ENCODE assay signal across 20 cellular contexts in genomic region chr15:89817701-89818280, GRCh38. TPM values are rescaled to one million over a fixed set of nuclear protein-coding genes. Genes with fewer than 3 reads are reported as not detected.
"Had no signal": no experiment of that assay in that cellular context is flagged by ENCODE, and none has a peak within 500 bp of the region (broad histone marks: within the 10 kb centered on the region; RNA-seq: fewer than 3 reads in every experiment).

No MANE protein-coding gene starts in this region.

- H3K4me1 ChIP-seq: parathyroid adenoma had no signal

- H3K4me1 Mint-ChIP-seq: activated T-helper 17 cell treated with anti-CD3 and anti-CD28 coated beads, Interleukin-2, amount 50 U/mL, for 72 hours had no signal

- ATAC-seq: activated CD8-positive, alpha-beta T cell treated with anti-CD3 and anti-CD28 coated beads for 36 hours; activated T-helper 17 cell treated with anti-CD3 and anti-CD28 coated beads, Interleukin-2, amount 50 U/mL, for 72 hours; left cardiac atrium; natural killer cell; upper lobe of right lung had no signal

- H3K9ac ChIP-seq: parathyroid adenoma had no signal

- H3K4me3 ChIP-seq: lung, sigmoid colon, upper lobe of right lung had no signal

- DNase-seq: activated CD4-positive, alpha-beta T cell treated with anti-CD3 and anti-CD28 coated beads, Interleukin-2, amount 10 ng/mL, durations not matched to agents 24 days and 14 days; activated CD4-positive, CD25-positive, alpha-beta regulatory T cell; activated CD8-positive, alpha-beta T cell treated with anti-CD3 and anti-CD28 coated beads for 36 hours; activated naive CD4-positive, alpha-beta T cell; activated naive CD8-positive, alpha-beta T cell treated with anti-CD3 and anti-CD28 coated beads for 36 hours; activated T-cell treated with anti-CD3 and anti-CD28 coated beads, Interleukin-2, amount 50 U/mL, for 1 hour; amniotic stem cell; caudate nucleus; erythroblast; left cardiac atrium; natural killer cell; sigmoid colon; stimulated activated CD8-positive, alpha-beta memory T cell treated with anti-CD3 and anti-CD28 coated beads, Interleukin-4, amount 100 ng/mL, for 48 hours; stimulated activated naive CD4-positive, alpha-beta T cell; upper lobe of right lung had no signal

- H3K27ac ChIP-seq: parathyroid adenoma, sigmoid colon, upper lobe of right lung had no signal

- H3K36me3 ChIP-seq: sigmoid colon, upper lobe of right lung had no signal

- H3K9me3 Mint-ChIP-seq: natural killer cell had no signal

- H3K4me3 Mint-ChIP-seq: activated CD4-positive, alpha-beta T cell treated with anti-CD3 and anti-CD28 coated beads, Interleukin-2, amount 10 ng/mL, durations not matched to agents 24 days and 14 days; activated CD8-positive, alpha-beta T cell treated with anti-CD3 and anti-CD28 coated beads for 36 hours; activated naive CD8-positive, alpha-beta T cell treated with anti-CD3 and anti-CD28 coated beads for 36 hours; activated T-helper 17 cell treated with anti-CD3 and anti-CD28 coated beads, Interleukin-2, amount 50 U/mL, for 72 hours; natural killer cell had no signal

- FAIRE-seq: colon had no signal

- H3K79me2 ChIP-seq: parathyroid adenoma had no signal

- H2AFZ ChIP-seq: parathyroid adenoma had no signal

- H3K9me3 ChIP-seq: upper lobe of right lung had no signal

- H3K27ac Mint-ChIP-seq: activated CD4-positive, alpha-beta T cell treated with anti-CD3 and anti-CD28 coated beads, Interleukin-2, amount 10 ng/mL, durations not matched to agents 24 days and 14 days; activated CD8-positive, alpha-beta T cell treated with anti-CD3 and anti-CD28 coated beads for 36 hours; activated naive CD8-positive, alpha-beta T cell treated with anti-CD3 and anti-CD28 coated beads for 36 hours; activated T-helper 17 cell treated with anti-CD3 and anti-CD28 coated beads, Interleukin-2, amount 50 U/mL, for 72 hours; natural killer cell had no signal

RNA-seq across cellular contexts. Expression of gene ANPEP, which starts 3.1 kb away (rescaled TPM):
- total RNA-seq: activated CD8-positive, alpha-beta T cell treated with anti-CD3 and anti-CD28 coated beads for 36 hours had no signal

RNA-seq across cellular contexts. Expression of gene MESP2, which starts 41.7 kb away (rescaled TPM):
- total RNA-seq: activated CD4-positive, alpha-beta T cell treated with anti-CD3 and anti-CD28 coated beads, Interleukin-2, amount 10 ng/mL, durations not matched to agents 24 days and 14 days; activated CD8-positive, alpha-beta T cell treated with anti-CD3 and anti-CD28 coated beads for 36 hours; activated naive CD8-positive, alpha-beta T cell treated with anti-CD3 and anti-CD28 coated beads for 36 hours; glomerular endothelial cell; natural killer cell; sigmoid colon; upper lobe of right lung had no signal
